ENCODE assay signal across 18 cellular contexts in genomic region chr11:113351061-113351460, GRCh38. TPM values are rescaled to one million over a fixed set of nuclear protein-coding genes. Genes with fewer than 3 reads are reported as not detected.
"Had no signal": no experiment of that assay in that cellular context is flagged by ENCODE, and none has a peak within 500 bp of the region (broad histone marks: within the 10 kb centered on the region; RNA-seq: fewer than 3 reads in every experiment).

No MANE protein-coding gene starts in this region.

- H3K27ac Mint-ChIP-seq: activated naive CD8-positive, alpha-beta T cell treated with anti-CD3 and anti-CD28 coated beads, Interleukin-2, amount 10 ng/mL, durations not matched to agents 7 days and 5 days; nephron; stimulated activated naive B cell treated with anti-CD40 and anti-IgM and Interleukin-4, amounts not matched to agents 10 μg/mL and 1 μg/mL and 100 μg/mL, for 72 hours had no signal

- H3K4me1 ChIP-seq: breast epithelium, thyroid gland had no signal

- H3K4me3 Mint-ChIP-seq: activated naive CD8-positive, alpha-beta T cell treated with anti-CD3 and anti-CD28 coated beads, Interleukin-2, amount 10 ng/mL, durations not matched to agents 7 days and 5 days; nephron; stimulated activated naive B cell treated with anti-CD40 and anti-IgM and Interleukin-4, amounts not matched to agents 10 μg/mL and 1 μg/mL and 100 μg/mL, for 72 hours had no signal

- H3K9me3 ChIP-seq: thyroid gland had no signal

- DNase-seq: activated CD4-positive, alpha-beta T cell treated with anti-CD3 and anti-CD28 coated beads, Interleukin-2, amount 50 U/mL, for 4 hours; activated CD4-positive, CD25-positive, alpha-beta regulatory T cell treated with anti-CD3 and anti-CD28 coated beads, Interleukin-2, amount 50 U/mL, for 72 hours; activated naive CD4-positive, alpha-beta T cell; activated naive CD8-positive, alpha-beta T cell treated with anti-CD3 and anti-CD28 coated beads, Interleukin-2, amount 10 ng/mL, durations not matched to agents 7 days and 5 days; activated T-cell treated with anti-CD3 and anti-CD28 coated beads for 4 hours; anterior cingulate cortex; dermis blood vessel endothelial cell; foreskin melanocyte; nucleus accumbens; stimulated activated CD4-positive, alpha-beta T cell treated with anti-CD3 and anti-CD28 coated beads, Interleukin-2, amount 100 ng/mL, for 48 hours; stimulated activated naive B cell treated with anti-CD40 and anti-IgM and Interleukin-4, amounts not matched to agents 10 μg/mL and 1 μg/mL and 100 μg/mL, for 72 hours; thyroid gland had no signal

- H3K27me3 ChIP-seq: breast epithelium, thyroid gland had no signal

- H3K4me3 ChIP-seq: breast epithelium, thyroid gland had no signal

- H3K27me3 Mint-ChIP-seq: activated naive CD8-positive, alpha-beta T cell treated with anti-CD3 and anti-CD28 coated beads, Interleukin-2, amount 10 ng/mL, durations not matched to agents 7 days and 5 days; stimulated activated naive B cell treated with anti-CD40 and anti-IgM and Interleukin-4, amounts not matched to agents 10 μg/mL and 1 μg/mL and 100 μg/mL, for 72 hours had no signal

- H3K4me1 Mint-ChIP-seq: activated naive CD8-positive, alpha-beta T cell treated with anti-CD3 and anti-CD28 coated beads, Interleukin-2, amount 10 ng/mL, durations not matched to agents 7 days and 5 days; nephron; stimulated activated naive B cell treated with anti-CD40 and anti-IgM and Interleukin-4, amounts not matched to agents 10 μg/mL and 1 μg/mL and 100 μg/mL, for 72 hours had no signal

- H3K27ac ChIP-seq: breast epithelium, epithelial cell of prostate, thyroid gland had no signal

- FAIRE-seq: urothelium cell line had no signal

- H3K36me3 ChIP-seq: breast epithelium had no signal

- ATAC-seq: stimulated activated naive B cell treated with anti-CD40 and anti-IgM and Interleukin-4, amounts not matched to agents 10 μg/mL and 1 μg/mL and 100 μg/mL, for 72 hours had no signal

RNA-seq across cellular contexts. Expression of gene ANKK1, which starts 36.5 kb away (rescaled TPM):
- total RNA-seq: chondrocyte, dermis blood vessel endothelial cell, fibroblast of lung had no signal
- polyA plus RNA-seq: fibroblast of lung had no signal
